8 cellular contexts compared by ENCODE assay signal in the genomic region with DNA sequence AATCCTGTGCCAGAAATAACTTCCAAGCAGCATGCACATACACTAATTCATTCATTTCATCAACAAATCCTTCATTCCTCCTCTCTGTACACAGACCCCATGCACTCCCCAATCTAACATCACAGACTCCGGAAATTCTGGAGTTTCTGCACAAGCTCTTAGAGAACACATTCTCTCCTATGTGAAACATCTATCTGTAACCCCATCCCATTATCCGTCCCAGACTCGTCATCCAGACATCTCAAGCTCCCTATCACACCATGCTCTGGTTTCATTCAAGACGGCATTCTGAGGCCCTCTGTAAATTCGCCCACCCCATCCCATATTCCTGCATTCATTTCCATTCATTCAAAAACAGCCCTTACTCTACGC. TPM values are rescaled to one million over a fixed set of nuclear protein-coding genes. Genes with fewer than 3 reads are reported as not detected.
DNase-seq lines count a peak whose midpoint lies in the region; ATAC-seq and TF ChIP-seq lines count a peak whose summit lies in the region.

No MANE protein-coding gene starts in this region.

- H3K4me3 ChIP-seq in AG10803 (ENCODE audit: low read length) (peak overlapping the region; percentile 97), coronary artery (peak overlapping the region; percentile 91)

- H3K27ac Mint-ChIP-seq in IgD-negative memory B cell, result peak overlapping the region; percentile 85 to 99 (median 99)
- peak overlapping the region; percentile 94 to 100 (median 98) for H3K27ac Mint-ChIP-seq in naive thymus-derived CD8-positive, alpha-beta T cell

- peak; percentile 11 for DNase-seq in AG10803 (ENCODE audit: low read depth)
- DNase-seq in coronary artery (ENCODE audit: low spot score), result no peak
- no peak for DNase-seq in naive thymus-derived CD8-positive, alpha-beta T cell
- DNase-seq in EL, result no peak
- no peak for DNase-seq in NCI-H128 (lab: John Stamatoyannopoulos, UW; ENCODE audit: unreplicated experiment)
- no peak for DNase-seq in NCI-H1436 treated with DMSO at 0.1 percent for 48 hours (lab: John Stamatoyannopoulos, UW)

- no peak for TF ChIP-seq CTCF in AG10803 (conservative IDR thresholded peaks at IDR 0.05; ENCODE audit: low read length)
- TF ChIP-seq CTCF in coronary artery (IDR thresholded peaks at IDR 0.05), result no peak

- peaks cover 9% of the 10 kb centered on the region for H3K36me3 Mint-ChIP-seq in IgD-negative memory B cell
- peaks cover 15 to 17% (median 15%) of the 10 kb centered on the region in 3 donors for H3K36me3 Mint-ChIP-seq in naive thymus-derived CD8-positive, alpha-beta T cell

- peaks cover 2 to 12% (median 7%) of the 10 kb centered on the region in 3 donors for H3K9me3 Mint-ChIP-seq in IgD-negative memory B cell
- peaks cover 0 to 25% (median 13%) of the 10 kb centered on the region in 9 donors for H3K9me3 Mint-ChIP-seq in naive thymus-derived CD8-positive, alpha-beta T cell

- peaks cover 2% of the 10 kb centered on the region for H3K27me3 Mint-ChIP-seq in IgD-negative memory B cell
- H3K27me3 Mint-ChIP-seq in naive thymus-derived CD8-positive, alpha-beta T cell, result peaks cover 0 to 3% (median 0%) of the 10 kb centered on the region in 5 donors

- H3K4me3 Mint-ChIP-seq in IgD-negative memory B cell, result peak overlapping the region; percentile 92 to 99 (median 98)
- peak overlapping the region; percentile 91 to 100 (median 98) for H3K4me3 Mint-ChIP-seq in naive thymus-derived CD8-positive, alpha-beta T cell

- H3K4me1 Mint-ChIP-seq in IgD-negative memory B cell, result peaks cover 13 to 27% (median 24%) of the 10 kb centered on the region in 3 donors
- H3K4me1 Mint-ChIP-seq in naive thymus-derived CD8-positive, alpha-beta T cell, result peaks cover 14 to 34% (median 27%) of the 10 kb centered on the region in 4 donors

- H3K27ac ChIP-seq in coronary artery, result peak overlapping the region; percentile 79 to 95

- POLR2A ChIA-PET in naive thymus-derived CD8-positive, alpha-beta T cell (lab: Charles Lee), result interaction anchor here (0.6 to 2.9 kb wide), 10 partner anchors 10 to 234 kb away, joined by 3 to 26 read pairs (median 4); a partner anchor contains a TSS

- ATAC-seq in GM19452 (IDR thresholded peaks at IDR 0.05; ENCODE audit: unreplicated experiment), result peak; percentile 13
- ATAC-seq in naive thymus-derived CD8-positive, alpha-beta T cell, result peak in 1 of 2 donors; percentile 2

RNA-seq across cellular contexts. Expression of a gene that starts 0.6 kb away (rescaled TPM):
- polyA plus RNA-seq in IgD-negative memory B cell, result 13.4 TPM
- total RNA-seq in naive thymus-derived CD8-positive, alpha-beta T cell, result 10 to 100 TPM; 20.2 to 20.9 TPM
- 10 to 100 TPM; 15.0 to 26.5 (median 19.6) TPM for polyA plus RNA-seq in naive thymus-derived CD8-positive, alpha-beta T cell

RNA-seq across cellular contexts. Expression of a gene that starts 48.1 kb away (rescaled TPM):
- polyA plus RNA-seq in IgD-negative memory B cell, result 5.8 TPM
- 10 to 100 TPM; 19.8 to 21.7 TPM for total RNA-seq in naive thymus-derived CD8-positive, alpha-beta T cell
- 1 to 10 TPM; 5.3 to 6.3 (median 5.4) TPM for polyA plus RNA-seq in naive thymus-derived CD8-positive, alpha-beta T cell
